15 cellular contexts compared by ENCODE assay signal in genomic region chr14:87000071-87000470, GRCh38.
DNase-seq lines count a peak whose midpoint lies in the region; ATAC-seq and TF ChIP-seq lines count a peak whose summit lies in the region.
"Had no signal": no experiment of that assay in that cellular context is flagged by ENCODE, and none has a peak within 500 bp of the region (broad histone marks: within the 10 kb centered on the region; RNA-seq: fewer than 3 reads in every experiment).

No MANE protein-coding gene starts in this region.

- H3K36me3 ChIP-seq in A673 (ENCODE audit: insufficient read depth, low read length, poor library complexity, severe bottlenecking) (no peaks in the 10 kb centered on the region), GM23248 (ENCODE audit: low read depth) (no peaks in the 10 kb centered on the region)

- H2AFZ ChIP-seq in GM23248: no peak overlapping the region

- in situ Hi-C loops in GM23248 (cut with MboI): no loop called here

- no peak overlapping the region for H3K4me3 ChIP-seq in A673 (ENCODE audit: low read depth, low read length, poor library complexity, severe bottlenecking)
- H3K4me3 ChIP-seq in GM23248: no peak overlapping the region

- no peaks in the 10 kb centered on the region for H4K20me1 ChIP-seq in GM23248 (ENCODE audit: insufficient read depth)

- peaks cover 7% of the 10 kb centered on the region for H3K4me1 Mint-ChIP-seq in glutamatergic neuron (ENCODE audit: low read depth, unreplicated experiment)

- CTCF ChIA-PET in A673 (lab: Charles Lee): no interaction called here

- BruUV-seq in A673 (replicated peaks; lab: Mats Ljungman, UMichigan): no TSS peak

- DNase-seq in A673 (ENCODE audit: low spot score): peak; percentile 39
- peak; percentile 2 for DNase-seq in GM23248
- peak; percentile 99 to 100 for DNase-seq in NCI-H524 (lab: John Stamatoyannopoulos, UW)
- no peak for DNase-seq in glutamatergic neuron
- DNase-seq in DMS53 (lab: John Stamatoyannopoulos, UW): no peak
- DNase-seq in erythroblast (lab: John Stamatoyannopoulos, UW): no peak
- no peak for DNase-seq in NCI-H2107 (lab: John Stamatoyannopoulos, UW)
- DNase-seq: HCEC 1CT, MV-4-11, NCI-H1436 treated with DMSO at 0.1 percent for 48 hours, NCI-H2081 treated with DMSO at 0.1 percent for 48 hours, NCI-H774 had no signal

- no peaks in the 10 kb centered on the region for H3K36me3 Mint-ChIP-seq in glutamatergic neuron (ENCODE audit: unreplicated experiment)

- H3K4me3 Mint-ChIP-seq in glutamatergic neuron (ENCODE audit: unreplicated experiment): no peak overlapping the region

- no peaks in the 10 kb centered on the region for H3K27me3 Mint-ChIP-seq in glutamatergic neuron (ENCODE audit: unreplicated experiment)

- no peak for ATAC-seq in GM18868 (IDR thresholded peaks at IDR 0.05; ENCODE audit: unreplicated experiment)
- ATAC-seq: Panc1 had no signal

- no peak overlapping the region for H3K4me2 ChIP-seq in GM23248 (ENCODE audit: unreplicated experiment)

- TF ChIP-seq CTCF in A673 (conservative IDR thresholded peaks at IDR 0.05; ENCODE audit: low read depth, low read length) (no peak), glutamatergic neuron (IDR thresholded peaks at IDR 0.05; ENCODE audit: partially characterized antibody, unreplicated experiment) (no peak)

- H3K9me2 ChIP-seq in GM23248 (ENCODE audit: insufficient read depth): no peaks in the 10 kb centered on the region

- POLR2A ChIA-PET in A673 (lab: Charles Lee; ENCODE audit: low non-redundant PET): no interaction called here

- H3K79me2 ChIP-seq in GM23248 (ENCODE audit: insufficient read depth): no peaks in the 10 kb centered on the region

- H3K27me3 ChIP-seq in A673 (replicated peaks; ENCODE audit: insufficient read depth, low read depth, low read length, poor library complexity): no peaks in the 10 kb centered on the region
- H3K27me3 ChIP-seq in GM23248 (replicated peaks; ENCODE audit: insufficient read depth): no peaks in the 10 kb centered on the region

- no peak for TF ChIP-seq POLR2A in erythroblast (IDR thresholded peaks at IDR 0.05; ENCODE audit: low read length)

- peaks cover 2% of the 10 kb centered on the region for H3K9me3 Mint-ChIP-seq in glutamatergic neuron (ENCODE audit: unreplicated experiment)

- H3K27ac ChIP-seq in A673 (ENCODE audit: low read depth, low read length, poor library complexity, severe bottlenecking): no peak overlapping the region
- H3K27ac ChIP-seq in GM23248: no peak overlapping the region
- H3K27ac ChIP-seq: C4-2B had no signal

- no peak overlapping the region for H3K9ac ChIP-seq in GM23248

- WGBS in GM23248 (ENCODE audit: low coverage in 1 of 2, low lambda C conversion rate in 2 of 2, missing lambda C conversion rate in 2 of 2), 2 experiments: 29 to 38% methylated on average over 4 of the region's 4 CpGs

- no peaks in the 10 kb centered on the region for H3F3A ChIP-seq in GM23248 (ENCODE audit: insufficient read depth)

- peaks cover 47% of the 10 kb centered on the region for H3K4me1 ChIP-seq in A673 (ENCODE audit: insufficient read depth, low read length, poor library complexity, severe bottlenecking)
- peaks cover 8% of the 10 kb centered on the region; the same call in 1 of the 2 replicates for H3K4me1 ChIP-seq in GM23248 (ENCODE audit: insufficient read depth)

- intact Hi-C loops in A673 (cut with micrococcal nuclease; ENCODE audit: unreplicated experiment): loop anchor here (5.0 to 10.0 kb wide), 4 partner anchors 335 to 1465 kb away; partner anchors contain the start of gene FLRT2

- peak overlapping the region; percentile 65 for H3K27ac Mint-ChIP-seq in glutamatergic neuron (ENCODE audit: unreplicated experiment)

- H3K9me3 ChIP-seq in A673 (ENCODE audit: low read depth, low read length, poor library complexity, severe bottlenecking) (no peaks in the 10 kb centered on the region), GM23248 (ENCODE audit: low read depth) (no peaks in the 10 kb centered on the region)

Comparison
In these comparisons a context has a peak if more than half of its experiments do, and no peak if none do; other contexts are left out.
1. DNase-seq: peak in A673 (single experiment), GM23248 (single experiment) and NCI-H524 (2 of 2); none in glutamatergic neuron (single experiment), DMS53 (single experiment), erythroblast (0 of 2) and NCI-H2107 (single experiment).